ENCODE assay signal across 23 cellular contexts in the genomic region with DNA sequence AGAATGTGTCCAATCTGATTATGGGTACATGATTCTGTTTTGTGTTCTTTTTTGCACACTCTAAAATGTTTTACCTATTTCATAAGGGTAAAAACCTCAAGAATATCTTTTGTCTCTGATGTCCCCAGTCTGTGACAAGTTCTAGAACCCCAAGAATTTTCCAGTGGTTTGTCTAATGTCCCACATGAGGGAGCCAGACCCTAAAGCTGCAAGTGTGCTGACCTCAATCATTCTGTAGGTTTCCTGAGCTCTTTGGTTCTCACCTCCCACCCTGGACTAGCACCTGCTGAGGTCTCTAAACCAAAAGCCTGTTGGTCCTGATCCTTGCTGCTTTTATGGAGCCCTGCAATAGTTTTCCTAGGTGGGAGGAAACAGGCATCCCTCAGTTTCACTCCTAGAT.
"Had no signal": no experiment of that assay in that cellular context is flagged by ENCODE, and none has a peak within 500 bp of the region (broad histone marks: within the 10 kb centered on the region; RNA-seq: fewer than 3 reads in every experiment).

No MANE protein-coding gene starts in this region.

- H3K4me3 ChIP-seq: breast epithelium, coronary artery, gastroesophageal sphincter, ovary, prostate gland, tibial nerve had no signal

- H3K9me3 Mint-ChIP-seq: natural killer cell treated with Interleukin-12 subunit alpha and Interleukin-12 subunit beta and Interleukin-15 and Interleukin-18, amount 100 ng/mL, for 72 hours; T-helper 1 cell treated with Interleukin-12 subunit alpha and Interleukin-12 subunit beta and Interleukin-4 antibody, amounts not matched to agents 30 μg/mL and 1 μg/mL, for 36 hours had no signal

- H3K36me3 ChIP-seq: breast epithelium, gastroesophageal sphincter, neutrophil, ovary, prostate gland, tibial nerve had no signal

- H3K4me1 ChIP-seq: breast epithelium, gastroesophageal sphincter, prostate gland, tibial nerve had no signal

- ATAC-seq: gastroesophageal sphincter; natural killer cell treated with Interleukin-12 subunit alpha and Interleukin-12 subunit beta and Interleukin-15 and Interleukin-18, amount 100 ng/mL, for 72 hours; stimulated activated naive CD8-positive, alpha-beta T cell treated with anti-CD3 and anti-CD28 coated beads, Interleukin-15, amount 100 ng/mL, for 72 hours had no signal

- H3K27ac ChIP-seq: breast epithelium, coronary artery, gastroesophageal sphincter, neutrophil, ovary, prostate gland, tibial nerve had no signal

- DNase-seq: activated CD4-positive, alpha-beta memory T cell treated with anti-CD3 and anti-CD28 coated beads for 36 hours; activated CD4-positive, alpha-beta T cell treated with anti-CD3 and anti-CD28 coated beads for 4 hours; activated CD4-positive, CD25-positive, alpha-beta regulatory T cell; activated naive CD4-positive, alpha-beta T cell treated with anti-CD3 and anti-CD28 coated beads for 36 hours; activated naive CD8-positive, alpha-beta T cell treated with anti-CD3 and anti-CD28 coated beads, Interleukin-2, amount 10 ng/mL, durations not matched to agents 7 days and 5 days; activated T-cell treated with anti-CD3 and anti-CD28 coated beads, Interleukin-2, amount 50 U/mL, for 48 hours; amniotic stem cell; head of caudate nucleus; hypothalamus; midbrain; ovary; stimulated activated CD4-positive, alpha-beta T cell treated with anti-CD3 and anti-CD28 coated beads, Interleukin-12 subunit alpha, Interleukin-12 subunit beta, amount 100 ng/mL, for 4 hours; stimulated activated CD4-positive, alpha-beta T cell treated with anti-CD3 and anti-CD28 coated beads, Interleukin-4, amount 100 ng/mL, for 4 hours; stimulated activated naive CD8-positive, alpha-beta T cell treated with anti-CD3 and anti-CD28 coated beads, Interleukin-15, amount 100 ng/mL, for 72 hours; T1000 had no signal

- H3K4me1 Mint-ChIP-seq: activated naive CD8-positive, alpha-beta T cell treated with anti-CD3 and anti-CD28 coated beads, Interleukin-2, amount 10 ng/mL, durations not matched to agents 7 days and 5 days; stimulated activated naive CD8-positive, alpha-beta T cell treated with anti-CD3 and anti-CD28 coated beads, Interleukin-15, amount 100 ng/mL, for 72 hours had no signal

- H3K27me3 Mint-ChIP-seq: activated CD4-positive, alpha-beta memory T cell treated with anti-CD3 and anti-CD28 coated beads for 36 hours; activated naive CD8-positive, alpha-beta T cell treated with anti-CD3 and anti-CD28 coated beads, Interleukin-2, amount 10 ng/mL, durations not matched to agents 7 days and 5 days; stimulated activated naive CD8-positive, alpha-beta T cell treated with anti-CD3 and anti-CD28 coated beads, Interleukin-15, amount 100 ng/mL, for 72 hours had no signal

- H3K27ac Mint-ChIP-seq: activated CD4-positive, alpha-beta memory T cell treated with anti-CD3 and anti-CD28 coated beads for 36 hours; activated naive CD4-positive, alpha-beta T cell treated with anti-CD3 and anti-CD28 coated beads for 36 hours; activated naive CD8-positive, alpha-beta T cell treated with anti-CD3 and anti-CD28 coated beads, Interleukin-2, amount 10 ng/mL, durations not matched to agents 7 days and 5 days; natural killer cell treated with Interleukin-12 subunit alpha and Interleukin-12 subunit beta and Interleukin-15 and Interleukin-18, amount 100 ng/mL, for 72 hours; stimulated activated naive CD8-positive, alpha-beta T cell treated with anti-CD3 and anti-CD28 coated beads, Interleukin-15, amount 100 ng/mL, for 72 hours; T-helper 1 cell treated with Interleukin-12 subunit alpha and Interleukin-12 subunit beta and Interleukin-4 antibody, amounts not matched to agents 30 μg/mL and 1 μg/mL, for 36 hours had no signal

- H3K4me3 Mint-ChIP-seq: activated CD4-positive, alpha-beta memory T cell treated with anti-CD3 and anti-CD28 coated beads for 36 hours; activated naive CD4-positive, alpha-beta T cell treated with anti-CD3 and anti-CD28 coated beads for 36 hours; activated naive CD8-positive, alpha-beta T cell treated with anti-CD3 and anti-CD28 coated beads, Interleukin-2, amount 10 ng/mL, durations not matched to agents 7 days and 5 days; natural killer cell treated with Interleukin-12 subunit alpha and Interleukin-12 subunit beta and Interleukin-15 and Interleukin-18, amount 100 ng/mL, for 72 hours; stimulated activated naive CD8-positive, alpha-beta T cell treated with anti-CD3 and anti-CD28 coated beads, Interleukin-15, amount 100 ng/mL, for 72 hours; T-helper 1 cell treated with Interleukin-12 subunit alpha and Interleukin-12 subunit beta and Interleukin-4 antibody, amounts not matched to agents 30 μg/mL and 1 μg/mL, for 36 hours had no signal

- H3K36me3 Mint-ChIP-seq: activated CD4-positive, alpha-beta memory T cell treated with anti-CD3 and anti-CD28 coated beads for 36 hours; activated naive CD8-positive, alpha-beta T cell treated with anti-CD3 and anti-CD28 coated beads, Interleukin-2, amount 10 ng/mL, durations not matched to agents 7 days and 5 days; natural killer cell treated with Interleukin-12 subunit alpha and Interleukin-12 subunit beta and Interleukin-15 and Interleukin-18, amount 100 ng/mL, for 72 hours had no signal

- H3K27me3 ChIP-seq: breast epithelium, gastroesophageal sphincter, neutrophil, ovary, tibial nerve had no signal

- H3K9me3 ChIP-seq: breast epithelium, gastroesophageal sphincter, neutrophil, ovary, prostate gland, tibial nerve had no signal
